8 cellular contexts compared by ENCODE assay signal in genomic region chr16:58249780-58250478, GRCh38. TPM values are rescaled to one million over a fixed set of nuclear protein-coding genes. Genes with fewer than 3 reads are reported as not detected.
A peak's percentile ranks its signal among the peaks of the same experiment; 100 is the strongest.
DNase-seq lines count a peak whose midpoint lies in the region; ATAC-seq and TF ChIP-seq lines count a peak whose summit lies in the region.

No MANE protein-coding gene starts in this region.

- H3K27ac ChIP-seq in HUES64 (ENCODE audit: low read depth, low read length) (peak overlapping the region; percentile 72), stomach smooth muscle (ENCODE audit: low read length) (peak overlapping the region; percentile 31)

- peak overlapping the region; percentile 100 for H2AFZ ChIP-seq in neuron (ENCODE audit: low read depth, low read length)

- no peaks in the 10 kb centered on the region; the same call in 1 of the 2 replicates for H3K27me3 ChIP-seq in HUES64 (ENCODE audit: insufficient read depth, low read length)
- peaks cover 5% of the 10 kb centered on the region for H3K27me3 ChIP-seq in neuron (ENCODE audit: insufficient read depth, low read length)
- no peaks in the 10 kb centered on the region for H3K27me3 ChIP-seq in stomach smooth muscle (ENCODE audit: control insufficient read depth in 1 of 2, insufficient read depth in 2 of 2, low read length in 2 of 2)

- 1% methylated on average over 47 of the region's 47 CpGs for WGBS in HUES64

- DNase-seq in DMS53 treated with DMSO at 0.1 percent for 48 hours (lab: John Stamatoyannopoulos, UW; ENCODE audit: unreplicated experiment) (peak; percentile 50), RPMI7951 (ENCODE audit: low read depth) (peak; percentile 69), foreskin fibroblast (peak; percentile 79 to 93)
- peak; percentile 77 for DNase-seq in activated T-helper 9 cell treated with anti-CD3 and anti-CD28 coated beads, Interleukin-2, amount 50 U/mL, for 16 hours (ENCODE audit: low read depth)

- H3K4me1 ChIP-seq in HUES64 (ENCODE audit: insufficient read depth, low read length) (no peaks in the 10 kb centered on the region), neuron (ENCODE audit: insufficient read depth, low read length) (peaks cover 5% of the 10 kb centered on the region), stomach smooth muscle (ENCODE audit: control insufficient read depth, insufficient read depth, low read length) (peaks cover 9% of the 10 kb centered on the region)

- peak overlapping the region; percentile 74 for H3K9ac ChIP-seq in HUES64 (ENCODE audit: low read depth, low read length)
- peak overlapping the region; percentile 66 to 74 for H3K9ac ChIP-seq in stomach smooth muscle (ENCODE audit: low read length in 2 of 2)

- no peak for TF ChIP-seq CTCF in foreskin fibroblast (IDR thresholded peaks at IDR 0.05; ENCODE audit: low read depth, low read length)

- H3K4me3 ChIP-seq in HUES64 (ENCODE audit: low read length) = peak overlapping the region; percentile 93
- H3K4me3 ChIP-seq in foreskin fibroblast (ENCODE audit: low read depth in 1 of 2, low read length in 2 of 2) = peak overlapping the region; percentile 73 to 77
- H3K4me3 ChIP-seq in neuron (ENCODE audit: low read length) = peak overlapping the region; percentile 100
- H3K4me3 ChIP-seq in stomach smooth muscle (ENCODE audit: low read length in 2 of 2) = peak overlapping the region; percentile 63 to 82

- ATAC-seq in GM21526 (IDR thresholded peaks at IDR 0.05; ENCODE audit: low FRiP score, unreplicated experiment) = peak; percentile 83

- no peaks in the 10 kb centered on the region for H3K9me3 ChIP-seq in HUES64 (ENCODE audit: insufficient read depth, low read depth, low read length)
- H3K9me3 ChIP-seq in neuron (ENCODE audit: low read length) = no peaks in the 10 kb centered on the region
- H3K9me3 ChIP-seq in stomach smooth muscle (ENCODE audit: control insufficient read depth in 2 of 2, low read length in 2 of 2) = no peaks in the 10 kb centered on the region

- H3K36me3 ChIP-seq in HUES64 (ENCODE audit: insufficient read depth, low read length) (no peaks in the 10 kb centered on the region), neuron (ENCODE audit: insufficient read depth, low read length) (peaks cover 3% of the 10 kb centered on the region), stomach smooth muscle (ENCODE audit: control insufficient read depth in 2 of 2, insufficient read depth in 2 of 2, low read length in 2 of 2) (no peaks in the 10 kb centered on the region)

RNA-seq across cellular contexts. Expression of gene PRSS54, which starts 44.9 kb away (rescaled TPM):
- polyA plus RNA-seq in HUES64 (2013, experiment 1 of 2) = not detected
- polyA plus RNA-seq in HUES64 (2013, experiment 2 of 2) = not detected
- total RNA-seq in RPMI7951 (2014; rRNA removed; shearing (Covaris generic)) = not detected in 2 replicates

RNA-seq across cellular contexts. Expression of gene CSNK2A2, which starts 52.0 kb away (rescaled TPM):
- 57.9 TPM for polyA plus RNA-seq in HUES64 (2013, experiment 1 of 2)
- polyA plus RNA-seq in HUES64 (2013, experiment 2 of 2) = 67.1 TPM
- total RNA-seq in RPMI7951 (2014; rRNA removed; shearing (Covaris generic)) = 15.6 and 15.8 TPM in 2 replicates

Comparison
In these comparisons a context has a peak if more than half of its experiments do, and no peak if none do; other contexts are left out.
1. Peak in every context shown above with its lines: DNase-seq, ATAC-seq, H3K4me3 ChIP-seq and H3K27ac ChIP-seq.